15 cellular contexts compared by ENCODE assay signal in genomic region chr7:44022069-44022468, GRCh38. TPM values are rescaled to one million over a fixed set of nuclear protein-coding genes. Genes with fewer than 3 reads are reported as not detected.
"Had no signal": no experiment of that assay in that cellular context is flagged by ENCODE, and none has a peak within 500 bp of the region (broad histone marks: within the 10 kb centered on the region; RNA-seq: fewer than 3 reads in every experiment).

No MANE protein-coding gene starts in this region.

RNA-seq across cellular contexts. Expression of gene SPDYE1, which starts 24.4 kb away (rescaled TPM):
- total RNA-seq: activated CD4-positive, alpha-beta T cell treated with anti-CD3 and anti-CD28 coated beads for 36 hours; activated CD4-positive, alpha-beta T cell treated with anti-CD3 and anti-CD28 coated beads, Interleukin-2, amount 10 ng/mL, durations not matched to agents 7 days and 5 days; activated CD8-positive, alpha-beta memory T cell treated with anti-CD3 and anti-CD28 coated beads for 36 hours; activated CD8-positive, alpha-beta T cell treated with anti-CD3 and anti-CD28 coated beads for 36 hours; activated naive CD4-positive, alpha-beta T cell treated with anti-CD3 and anti-CD28 coated beads for 36 hours; activated naive CD4-positive, alpha-beta T cell treated with anti-CD3 and anti-CD28 coated beads, Interleukin-2, amount 50 U/mL, for 72 hours; activated naive CD8-positive, alpha-beta T cell treated with anti-CD3 and anti-CD28 coated beads for 36 hours; activated T-helper 1 cell treated with anti-CD3 and anti-CD28 coated beads, Interleukin-12 subunit alpha, Interleukin-12 subunit beta, Interleukin-2, Interleukin-4 antibody, amounts not matched to agents 30 ng/mL and 10 ng/mL and 1 ng/mL, durations not matched to agents 14 hours and 24 hours and 36 hours; activated T-helper 17 cell treated with anti-CD3 and anti-CD28 coated beads, Interleukin-2, amount 50 U/mL, for 72 hours; aorta; astrocyte; body of pancreas; breast epithelium; WTC11 had no signal
- polyA plus RNA-seq: adrenal gland had no signal

RNA-seq across cellular contexts. Expression of gene PGAM2, which starts 43.3 kb away (rescaled TPM):
- total RNA-seq: activated CD4-positive, alpha-beta T cell treated with anti-CD3 and anti-CD28 coated beads for 36 hours; activated CD8-positive, alpha-beta memory T cell treated with anti-CD3 and anti-CD28 coated beads for 36 hours had no signal
